ENCODE assay signal across 10 cellular contexts in genomic region chr1:201650608-201650933, GRCh38.
DNase-seq lines count a peak whose midpoint lies in the region; ATAC-seq and TF ChIP-seq lines count a peak whose summit lies in the region.
"Had no signal": no experiment of that assay in that cellular context is flagged by ENCODE, and none has a peak within 500 bp of the region (broad histone marks: within the 10 kb centered on the region; RNA-seq: fewer than 3 reads in every experiment).

No MANE protein-coding gene starts in this region.

- H3K4me3 ChIP-seq in GM23248 (peak overlapping the region; percentile 78), astrocyte of the spinal cord (ENCODE audit: low read depth, low read length) (peak overlapping the region; percentile 61), iPS-18a (ENCODE audit: low read length) (peak overlapping the region; percentile 85), skeletal muscle tissue (ENCODE audit: low read length in 3 of 3) (peak overlapping the region; percentile 56 to 69 (median 67))

- peaks cover 85% of the 10 kb centered on the region for H3K79me2 ChIP-seq in GM23248 (ENCODE audit: insufficient read depth)

- H3K36me3 Mint-ChIP-seq in stimulated activated effector memory CD8-positive, alpha-beta T cell treated with anti-CD3 and anti-CD28 coated beads, Interleukin-12 subunit alpha, Interleukin-12 subunit beta, amount 100 ng/mL, for 72 hours, result no peaks in the 10 kb centered on the region

- DNase-seq in GM23248 (no peak), astrocyte of the spinal cord (ENCODE audit: low read depth, low spot score) (no peak), pons (ENCODE audit: low spot score) (no peak)
- no peak for DNase-seq in stimulated activated effector memory CD8-positive, alpha-beta T cell treated with anti-CD3 and anti-CD28 coated beads, Interleukin-12 subunit alpha, Interleukin-12 subunit beta, amount 100 ng/mL, for 72 hours (ENCODE audit: low spot score in 2 of 2)
- no peak for DNase-seq in stimulated activated CD4-positive, alpha-beta T cell treated with anti-CD3 and anti-CD28 coated beads, Interleukin-4, amount 100 ng/mL, for 4 hours
- DNase-seq in activated CD4-positive, alpha-beta T cell treated with anti-CD3 and anti-CD28 coated beads for 4 hours, result no peak
- DNase-seq: GDM1, NCI-H446 treated with DMSO at 0.1 percent for 48 hours had no signal

- no peak for ATAC-seq in stimulated activated effector memory CD8-positive, alpha-beta T cell treated with anti-CD3 and anti-CD28 coated beads, Interleukin-12 subunit alpha, Interleukin-12 subunit beta, amount 100 ng/mL, for 72 hours

- no peak overlapping the region for H2AFZ ChIP-seq in GM23248

- peaks cover 44% of the 10 kb centered on the region for H3F3A ChIP-seq in GM23248 (ENCODE audit: insufficient read depth)

- 11 to 13% methylated on average over 13 of the region's 13 CpGs for WGBS in GM23248 (ENCODE audit: low coverage in 1 of 2, low lambda C conversion rate in 2 of 2, missing lambda C conversion rate in 2 of 2), 2 experiments

- H3K9me3 ChIP-seq in GM23248 (ENCODE audit: low read depth), result no peaks in the 10 kb centered on the region
- H3K9me3 ChIP-seq in iPS-18a (ENCODE audit: control insufficient read depth, low read depth, low read length), result no peaks in the 10 kb centered on the region
- H3K9me3 ChIP-seq in skeletal muscle tissue (ENCODE audit: control insufficient read depth in 3 of 3, low read length in 3 of 3), result no peaks in the 10 kb centered on the region

- H3K4me1 ChIP-seq in GM23248 (ENCODE audit: insufficient read depth) (peaks cover 60% of the 10 kb centered on the region), iPS-18a (ENCODE audit: control insufficient read depth, low read depth, low read length) (peaks cover 20% of the 10 kb centered on the region), skeletal muscle tissue (ENCODE audit: control insufficient read depth in 3 of 3, insufficient read depth in 3 of 3, low read length in 3 of 3) (peaks cover 31 to 44% (median 36%) of the 10 kb centered on the region in 3 donors)

- no peaks in the 10 kb centered on the region for H3K9me2 ChIP-seq in GM23248 (ENCODE audit: insufficient read depth)

- H3K36me3 ChIP-seq in GM23248 (ENCODE audit: low read depth), result no peaks in the 10 kb centered on the region; the same call in 1 of the 2 replicates
- no peaks in the 10 kb centered on the region for H3K36me3 ChIP-seq in iPS-18a (ENCODE audit: control insufficient read depth, low read depth, low read length)
- no peaks in the 10 kb centered on the region for H3K36me3 ChIP-seq in skeletal muscle tissue (ENCODE audit: control insufficient read depth in 3 of 3, insufficient read depth in 3 of 3, low read length in 3 of 3)

- H3K9me3 Mint-ChIP-seq in stimulated activated effector memory CD8-positive, alpha-beta T cell treated with anti-CD3 and anti-CD28 coated beads, Interleukin-12 subunit alpha, Interleukin-12 subunit beta, amount 100 ng/mL, for 72 hours, result no peaks in the 10 kb centered on the region

- H3K27ac ChIP-seq in GM23248 (peak overlapping the region; percentile 76), iPS-18a (ENCODE audit: low read length) (no peak overlapping the region), skeletal muscle tissue (ENCODE audit: low read depth, low read length) (no peak overlapping the region)

- no peak overlapping the region for H3K27ac Mint-ChIP-seq in stimulated activated effector memory CD8-positive, alpha-beta T cell treated with anti-CD3 and anti-CD28 coated beads, Interleukin-12 subunit alpha, Interleukin-12 subunit beta, amount 100 ng/mL, for 72 hours

- H3K9ac ChIP-seq in GM23248, result peak overlapping the region; percentile 88
- peak overlapping the region; percentile 65 for H3K9ac ChIP-seq in iPS-18a (ENCODE audit: low read length)
- peak overlapping the region in 1 of 3 donors; percentile 68 for H3K9ac ChIP-seq in skeletal muscle tissue (ENCODE audit: low read depth in 1 of 3, low read length in 3 of 3)

- no peaks in the 10 kb centered on the region for H3K27me3 ChIP-seq in GM23248 (replicated peaks; ENCODE audit: insufficient read depth)
- peaks cover 28% of the 10 kb centered on the region for H3K27me3 ChIP-seq in iPS-18a (ENCODE audit: control insufficient read depth, insufficient read depth, low read length)
- H3K27me3 ChIP-seq in skeletal muscle tissue (ENCODE audit: control insufficient read depth in 3 of 3, insufficient read depth in 3 of 3, low read length in 3 of 3), result peaks cover 14 to 43% (median 16%) of the 10 kb centered on the region in 3 donors

- H3K4me1 Mint-ChIP-seq in stimulated activated effector memory CD8-positive, alpha-beta T cell treated with anti-CD3 and anti-CD28 coated beads, Interleukin-12 subunit alpha, Interleukin-12 subunit beta, amount 100 ng/mL, for 72 hours, result no peaks in the 10 kb centered on the region

- peak overlapping the region; percentile 98 for H3K4me2 ChIP-seq in GM23248 (ENCODE audit: unreplicated experiment)

- in situ Hi-C loops in GM23248 (cut with MboI) (no loop called here), astrocyte of the spinal cord (cut with HindIII; ENCODE audit: low sequenced_read_pairs) (no loop called here)

- no peak overlapping the region for H3K4me3 Mint-ChIP-seq in stimulated activated effector memory CD8-positive, alpha-beta T cell treated with anti-CD3 and anti-CD28 coated beads, Interleukin-12 subunit alpha, Interleukin-12 subunit beta, amount 100 ng/mL, for 72 hours

- H4K20me1 ChIP-seq in GM23248 (ENCODE audit: insufficient read depth), result peaks cover 3% of the 10 kb centered on the region; the same call in 1 of the 2 replicates

- TF ChIP-seq CTCF in astrocyte of the spinal cord (IDR thresholded peaks at IDR 0.05; ENCODE audit: low read depth, low read length), result no peak
